7 cellular contexts compared by ENCODE assay signal in the genomic region with DNA sequence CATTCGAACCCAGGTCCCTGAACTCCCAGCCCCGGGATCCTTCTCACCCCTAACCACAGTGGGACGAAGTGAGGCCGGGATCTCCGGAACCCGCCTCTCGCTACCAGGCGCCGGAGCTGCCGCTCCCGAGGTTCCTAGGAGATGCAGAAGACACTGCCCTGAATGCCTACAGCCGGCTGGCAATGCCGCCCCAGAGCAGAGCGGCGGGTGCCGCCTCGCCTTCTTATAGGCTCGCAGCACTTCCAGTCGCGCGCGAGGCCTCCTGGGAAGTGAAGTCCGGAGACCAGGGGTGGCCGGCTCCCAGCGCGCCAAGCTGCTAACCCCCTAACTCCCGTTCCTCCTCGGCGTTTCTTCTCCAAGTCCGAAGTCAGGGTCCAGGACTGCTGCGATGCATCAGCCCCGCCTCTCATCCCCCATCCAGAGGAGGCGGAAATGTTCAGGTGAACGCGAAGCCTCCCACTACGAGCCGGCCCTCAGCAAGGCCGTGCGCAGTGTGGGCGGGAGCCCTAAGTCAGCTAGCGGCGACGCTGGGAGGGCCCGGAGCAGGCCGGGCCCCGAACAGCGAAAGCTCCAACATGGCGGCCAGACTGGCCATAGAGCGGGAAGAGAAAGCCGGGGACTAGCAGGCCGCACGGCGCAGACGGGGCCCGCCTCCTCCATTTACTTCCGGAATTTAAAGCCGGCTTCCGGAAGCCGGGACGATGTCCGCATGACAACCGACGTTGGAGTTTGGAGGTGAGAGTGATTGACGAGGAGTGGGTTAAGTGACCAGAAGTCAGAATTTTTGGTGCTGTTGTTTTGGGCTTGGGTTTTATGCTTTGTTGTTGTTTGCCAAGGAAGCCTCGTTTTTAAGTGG. TPM values are rescaled to one million over a fixed set of nuclear protein-coding genes. Genes with fewer than 3 reads are reported as not detected.
DNase-seq lines count a peak whose midpoint lies in the region; ATAC-seq and TF ChIP-seq lines count a peak whose summit lies in the region.

A gene with protein sequence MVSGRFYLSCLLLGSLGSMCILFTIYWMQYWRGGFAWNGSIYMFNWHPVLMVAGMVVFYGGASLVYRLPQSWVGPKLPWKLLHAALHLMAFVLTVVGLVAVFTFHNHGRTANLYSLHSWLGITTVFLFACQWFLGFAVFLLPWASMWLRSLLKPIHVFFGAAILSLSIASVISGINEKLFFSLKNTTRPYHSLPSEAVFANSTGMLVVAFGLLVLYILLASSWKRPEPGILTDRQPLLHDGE (minus strand): TSS at position 197 of the 856 bp plus-strand sequence. CDS start 5,169 bp downstream, outside the sequence.
A gene (plus strand): TSS at position 689 of the 856 bp plus-strand sequence. CDS start 2,017 bp downstream, outside the sequence.

- peaks cover 9% of the 10 kb centered on the region for H3K4me1 ChIP-seq in hepatocyte (ENCODE audit: insufficient read depth)

- H3K9me3 ChIP-seq in hepatocyte (ENCODE audit: low read depth) = no peaks in the 10 kb centered on the region

- H3K36me3 ChIP-seq in hepatocyte (replicated peaks; ENCODE audit: insufficient read depth, low read depth) = no peaks in the 10 kb centered on the region

- peak within 1 kb of the TSS; percentile 91 for H2AFZ ChIP-seq in hepatocyte

- TF ChIP-seq CTCF in astrocyte of the cerebellum (IDR thresholded peaks at IDR 0.05; ENCODE audit: low read depth, low read length, missing control alignments) (no peak), hepatocyte (IDR thresholded peaks at IDR 0.05; ENCODE audit: poor library complexity) (no peak)

- H3K4me3 ChIP-seq in astrocyte of the cerebellum (ENCODE audit: low read depth, low read length) (peak within 1 kb of the TSS; percentile 77), hepatocyte (peak within 1 kb of the TSS; percentile 71)

- peak within 1 kb of the TSS; percentile 99 for H3K27ac ChIP-seq in hepatocyte

- H3K9me2 ChIP-seq in hepatocyte (replicated peaks; ENCODE audit: insufficient read depth) = no peaks in the 10 kb centered on the region

- H4K20me1 ChIP-seq in hepatocyte (ENCODE audit: insufficient read depth, poor library complexity, severe bottlenecking) = no peaks in the 10 kb centered on the region

- in situ Hi-C loops in astrocyte of the cerebellum (cut with HindIII; ENCODE audit: low sequenced_read_pairs) = loop anchor here (5.0 kb wide), 1 partner anchor 35 kb away; no protein-coding TSS in a partner anchor

- no peaks in the 10 kb centered on the region for H3K27me3 ChIP-seq in hepatocyte

- DNase-seq in NCI-H187 treated with DMSO at 0.1 percent for 48 hours (lab: John Stamatoyannopoulos, UW) = peak; percentile 84
- DNase-seq in T-helper 22 cell (ENCODE audit: low read depth) = peak; percentile 78
- peak; percentile 77 for DNase-seq in astrocyte of the cerebellum (ENCODE audit: low read depth)
- peak; percentile 96 for DNase-seq in hepatocyte (ENCODE audit: low spot score)
- DNase-seq in retina = peak; percentile 98

- WGBS in hepatocyte (ENCODE audit: low lambda C conversion rate, missing lambda C conversion rate) = 1% methylated on average over 64 of the region's 65 CpGs

- H3K79me2 ChIP-seq in hepatocyte = peaks cover 37% of the 10 kb centered on the region

- ATAC-seq in GM18499 (IDR thresholded peaks at IDR 0.05; ENCODE audit: insufficient read depth, unreplicated experiment) (peak; percentile 54), HG02938 (IDR thresholded peaks at IDR 0.05; ENCODE audit: unreplicated experiment) (peak; percentile 80)

- peak within 1 kb of the TSS; percentile 90 for H3K4me2 ChIP-seq in hepatocyte

RNA-seq across cellular contexts. Expression of the first gene that starts in this region (rescaled TPM):
- total RNA-seq in hepatocyte = 34.8 and 37.2 TPM in 2 replicates
- polyA plus RNA-seq in hepatocyte = 31.5 and 35.9 TPM in 2 replicates

RNA-seq across cellular contexts. Expression of the second gene that starts in this region (rescaled TPM):
- 26.4 and 32.8 TPM in 2 replicates for total RNA-seq in hepatocyte
- 36.5 and 48.6 TPM in 2 replicates for polyA plus RNA-seq in hepatocyte

Comparison
In these comparisons a context has a peak if more than half of its experiments do, and no peak if none do; other contexts are left out.
1. Peak in every context shown above with its lines: DNase-seq, ATAC-seq, H3K4me3 ChIP-seq and H3K27ac ChIP-seq.